ENCODE assay signal across 13 cellular contexts in the genomic region with DNA sequence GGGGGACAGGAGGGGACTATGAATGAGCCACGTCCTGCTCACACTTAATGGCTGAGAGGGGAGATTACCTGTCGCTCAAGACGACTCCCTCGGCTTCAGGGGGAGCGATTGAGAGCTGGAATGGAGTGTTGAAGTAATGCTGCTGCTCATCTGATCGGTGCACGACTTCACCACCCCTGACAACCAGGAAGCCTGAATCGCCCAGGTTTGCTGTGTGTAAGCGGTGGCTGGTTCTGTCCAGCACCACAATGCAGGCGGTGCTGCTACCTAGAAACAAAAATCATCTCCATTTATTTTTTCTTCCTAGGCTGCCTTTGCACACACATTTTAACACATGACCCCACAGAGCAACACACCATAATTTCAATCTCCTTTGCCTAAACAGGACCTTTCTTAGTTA. TPM values are rescaled to one million over a fixed set of nuclear protein-coding genes. Genes with fewer than 3 reads are reported as not detected.
A peak's percentile ranks its signal among the peaks of the same experiment; 100 is the strongest.
DNase-seq lines count a peak whose midpoint lies in the region; ATAC-seq, FAIRE-seq and TF ChIP-seq lines count a peak whose summit lies in the region.
"Had no signal": no experiment of that assay in that cellular context is flagged by ENCODE, and none has a peak within 500 bp of the region (broad histone marks: within the 10 kb centered on the region; RNA-seq: fewer than 3 reads in every experiment).

No MANE protein-coding gene starts in this region.

- peak overlapping the region; percentile 71 for H3K4me2 ChIP-seq in endothelial cell of umbilical vein (ENCODE audit: insufficient read depth, low read length)

- FAIRE-seq in endothelial cell of umbilical vein (lab: Jason Lieb, UNC) (no peak), H54 (lab: Jason Lieb, UNC) (no peak)
- FAIRE-seq: H1 had no signal

- TF ChIP-seq CTCF in RWPE2 (IDR thresholded peaks at IDR 0.05; ENCODE audit: poor library complexity, severe bottlenecking) (no peak), endothelial cell of umbilical vein (IDR thresholded peaks at IDR 0.05; ENCODE audit: extremely low read depth in 1 of 2, insufficient read depth in 1 of 2, low read depth in 1 of 2, low read length in 2 of 2) (no peak), gastrocnemius medialis (IDR thresholded peaks at IDR 0.05 in 4 of 5, conservative IDR thresholded peaks at IDR 0.05 in 1 of 5) (no peak)

- dilution Hi-C loops in endothelial cell of umbilical vein (cut with MboI; ENCODE audit: extremely low pct_ligation_motif_present, low sequenced_read_pairs) = no loop called here

- no peak overlapping the region for H2AFZ ChIP-seq in endothelial cell of umbilical vein (ENCODE audit: low read depth, low read length)

- intact Hi-C loops in endothelial cell of umbilical vein (cut with micrococcal nuclease) = loop anchor here (1.0 to 5.0 kb wide), 5 partner anchors 37 to 196 kb away; a partner anchor contains a TSS
- intact Hi-C loops in gastrocnemius medialis (cut with DNase I; ENCODE audit: low total_unique reads) = no loop called here

- BruUV-seq in endothelial cell of umbilical vein (replicated peaks; lab: Mats Ljungman, UMichigan) = no TSS peak

- H3K27ac ChIP-seq in RWPE2 (ENCODE audit: poor library complexity, severe bottlenecking) = peak overlapping the region; percentile 100
- peak overlapping the region; percentile 92 for H3K27ac ChIP-seq in endothelial cell of umbilical vein (ENCODE audit: insufficient read depth, low read depth, low read length)
- peak overlapping the region; percentile 89 to 95 (median 94) for H3K27ac ChIP-seq in gastrocnemius medialis
- H3K27ac ChIP-seq: body of pancreas, neutrophil had no signal

- peaks cover 35% of the 10 kb centered on the region for H3K36me3 ChIP-seq in RWPE2 (ENCODE audit: low read depth)
- H3K36me3 ChIP-seq in endothelial cell of umbilical vein (ENCODE audit: control insufficient read depth in 2 of 2, extremely low read depth in 1 of 2, insufficient read depth in 2 of 2, low read length in 2 of 2) = peaks cover 0 to 1% of the 10 kb centered on the region in 2 experiments
- peaks cover 0 to 4% of the 10 kb centered on the region in 2 donors for H3K36me3 ChIP-seq in gastrocnemius medialis

- CTCF ChIA-PET in endothelial cell of umbilical vein (lab: Charles Lee) = no interaction called here

- POLR2A ChIA-PET in endothelial cell of umbilical vein (lab: Charles Lee) = no interaction called here

- in situ Hi-C loops in gastrocnemius medialis (cut with MboI; ENCODE audit: low sequenced_read_pairs in 4 of 4) = no loop called here

- peak; percentile 47 for DNase-seq in ELR (ENCODE audit: low read depth)
- DNase-seq in RWPE2 (ENCODE audit: low spot score) = no peak
- no peak for DNase-seq in endothelial cell of umbilical vein (ENCODE audit: low read depth, low spot score)
- DNase-seq in gastrocnemius medialis = no peak
- DNase-seq in H54 (ENCODE audit: insufficient read length, low spot score) = no peak
- no peak for DNase-seq in stimulated activated CD4-positive, alpha-beta T cell treated with anti-CD3 and anti-CD28 coated beads, Interleukin-12 subunit alpha, Interleukin-12 subunit beta, amount 100 ng/mL, for 4 hours
- DNase-seq in DMS79 (lab: John Stamatoyannopoulos, UW) = no peak
- DNase-seq: body of pancreas, NCI-H187 treated with DMSO at 0.1 percent for 48 hours, T-helper 2 cell had no signal

- H3K9me1 ChIP-seq in endothelial cell of umbilical vein (replicated peaks; ENCODE audit: control insufficient read depth, extremely low read depth, insufficient read depth, low read length) = no peaks in the 10 kb centered on the region

- TF ChIP-seq POLR2A in endothelial cell of umbilical vein (IDR thresholded peaks at IDR 0.05; ENCODE audit: low read depth, low read length) (no peak), gastrocnemius medialis (IDR thresholded peaks at IDR 0.05) (no peak), H54 (IDR thresholded peaks at IDR 0.05; ENCODE audit: low read depth, low read length) (no peak)

- H3K4me3 ChIP-seq in RWPE2 (ENCODE audit: severe bottlenecking) = no peak overlapping the region
- H3K4me3 ChIP-seq in endothelial cell of umbilical vein (replicated peaks in 1 of 3; ENCODE audit: insufficient read depth in 1 of 3, low read depth in 1 of 3, low read length in 3 of 3) = no peak overlapping the region
- H3K4me3 ChIP-seq in gastrocnemius medialis = peak overlapping the region in 1 of 4 donors; percentile 16
- H3K4me3 ChIP-seq: body of pancreas had no signal

- peak overlapping the region; percentile 58 for H3K9ac ChIP-seq in endothelial cell of umbilical vein (replicated peaks; ENCODE audit: extremely low read depth, insufficient read depth, low read length)

- H3K79me2 ChIP-seq in endothelial cell of umbilical vein (ENCODE audit: control insufficient read depth, insufficient read depth, low read length) = peaks cover 36% of the 10 kb centered on the region

- no peaks in the 10 kb centered on the region for H3K9me3 ChIP-seq in RWPE2 (ENCODE audit: severe bottlenecking)
- no peaks in the 10 kb centered on the region for H3K9me3 ChIP-seq in endothelial cell of umbilical vein (replicated peaks; ENCODE audit: control insufficient read depth, insufficient read depth, low read length)
- no peaks in the 10 kb centered on the region for H3K9me3 ChIP-seq in gastrocnemius medialis
- H3K9me3 ChIP-seq: body of pancreas, neutrophil had no signal

- H3K4me1 ChIP-seq in RWPE2 (ENCODE audit: insufficient read depth, poor library complexity, severe bottlenecking) (peaks cover 47% of the 10 kb centered on the region), endothelial cell of umbilical vein (ENCODE audit: control insufficient read depth, extremely low read depth, insufficient read depth, low read length) (peaks cover 46% of the 10 kb centered on the region), gastrocnemius medialis (peaks cover 77 to 96% of the 10 kb centered on the region in 2 donors)

- peak; percentile 3; the same call in 1 of the 3 replicates for ATAC-seq in RWPE2 (ENCODE audit: low read depth)
- ATAC-seq in gastrocnemius medialis = no peak
- ATAC-seq in GM19023 (IDR thresholded peaks at IDR 0.05; ENCODE audit: unreplicated experiment) = no peak
- ATAC-seq: body of pancreas had no signal

- H3K27me3 ChIP-seq in RWPE2 (ENCODE audit: insufficient read depth, poor library complexity, severe bottlenecking) (no peaks in the 10 kb centered on the region), endothelial cell of umbilical vein (ENCODE audit: control insufficient read depth in 2 of 2, insufficient read depth in 2 of 2, low read length in 2 of 2) (no peaks in the 10 kb centered on the region), gastrocnemius medialis (no peaks in the 10 kb centered on the region)
- H3K27me3 ChIP-seq: body of pancreas, neutrophil had no signal

- H4K20me1 ChIP-seq in endothelial cell of umbilical vein (replicated peaks; ENCODE audit: control insufficient read depth, extremely low read depth, insufficient read depth, low read length) = no peaks in the 10 kb centered on the region

TF ChIP-seq in endothelial cell of umbilical vein, 7 proteins besides CTCF, POLR2A, EP300 and RAD21:
- TF ChIP-seq EZH2 (IDR thresholded peaks at IDR 0.05; ENCODE audit: borderline replicate concordance, low read depth, low read length, severe bottlenecking) = no peak
- no peak for TF ChIP-seq GATA2 (IDR thresholded peaks at IDR 0.05; ENCODE audit: insufficient read depth, insufficient read length, low read depth, low read length)
- TF ChIP-seq MYC (IDR thresholded peaks at IDR 0.05; ENCODE audit: low read depth, low read length) = no peak
- no peak for TF ChIP-seq FOS (IDR thresholded peaks at IDR 0.05; ENCODE audit: borderline replicate concordance, insufficient read depth, low read length)
- no peak for TF ChIP-seq POLR2AphosphoS5 (IDR thresholded peaks at IDR 0.05; ENCODE audit: insufficient read depth, low read depth, low read length)
- TF ChIP-seq JUN (IDR thresholded peaks at IDR 0.05; ENCODE audit: borderline replicate concordance, insufficient read depth, insufficient read length, low read depth) = no peak
- TF ChIP-seq, protein P1, sequence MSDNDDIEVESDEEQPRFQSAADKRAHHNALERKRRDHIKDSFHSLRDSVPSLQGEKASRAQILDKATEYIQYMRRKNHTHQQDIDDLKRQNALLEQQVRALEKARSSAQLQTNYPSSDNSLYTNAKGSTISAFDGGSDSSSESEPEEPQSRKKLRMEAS (IDR thresholded peaks at IDR 0.05; ENCODE audit: insufficient read depth, insufficient read length) = no peak

RNA-seq across cellular contexts. Expression of a gene that starts 37.3 kb away (rescaled TPM):
- total RNA-seq in endothelial cell of umbilical vein = 15.2 and 17.0 TPM in 2 replicates
- 6.8 and 8.4 TPM in 2 replicates for polyA plus RNA-seq in endothelial cell of umbilical vein
- 7.6 and 7.7 TPM in 2 replicates for polyA plus RNA-seq in endothelial cell of umbilical vein (2011; cell fraction: cytosol; rRNA removed)
- 10.7 and 14.5 TPM in 2 replicates for polyA plus RNA-seq in endothelial cell of umbilical vein (2011; cell fraction: nucleus; rRNA removed)
- polyA plus RNA-seq in endothelial cell of umbilical vein (2012) = 16.2 and 20.9 TPM in 2 replicates
- polyA minus RNA-seq in endothelial cell of umbilical vein = 27.4 and 28.7 TPM in 2 replicates
- 16.2 TPM for polyA minus RNA-seq in endothelial cell of umbilical vein (2011; cell fraction: cytosol; rRNA and poly(A)+ RNA removed)
- polyA minus RNA-seq in endothelial cell of umbilical vein (2011; cell fraction: nucleus; rRNA and poly(A)+ RNA removed) = 9.0 and 15.4 TPM in 2 replicates
- 10 to 100 TPM; 27.6 to 85.8 (median 58.4) TPM for total RNA-seq in gastrocnemius medialis

RNA-seq across cellular contexts. Expression of a gene that starts 43.7 kb away (rescaled TPM):
- 0.15 TPM in 1 of 2 replicates, not detected in the other for total RNA-seq in endothelial cell of umbilical vein
- 0.08 and 0.11 TPM in 2 replicates for polyA plus RNA-seq in endothelial cell of umbilical vein
- polyA plus RNA-seq in endothelial cell of umbilical vein (2011; cell fraction: cytosol; rRNA removed) = 0.06 and 0.10 TPM in 2 replicates
- polyA plus RNA-seq in endothelial cell of umbilical vein (2011; cell fraction: nucleus; rRNA removed) = 0.21 and 0.41 TPM in 2 replicates
- polyA plus RNA-seq in endothelial cell of umbilical vein (2012) = 0.07 and 0.20 TPM in 2 replicates
- polyA minus RNA-seq in endothelial cell of umbilical vein = 0.17 and 0.56 TPM in 2 replicates
- polyA minus RNA-seq in endothelial cell of umbilical vein (2011; cell fraction: cytosol; rRNA and poly(A)+ RNA removed) = 1.1 TPM
- not detected in 2 replicates for polyA minus RNA-seq in endothelial cell of umbilical vein (2011; cell fraction: nucleus; rRNA and poly(A)+ RNA removed)
- total RNA-seq in gastrocnemius medialis = 1 to 10 TPM in 1 of 4 donors, under 1 TPM in 3; 0.12 to 2.0 (median 0.62) TPM
- total RNA-seq: H1 had no signal

RNA-seq across cellular contexts. Expression of a gene that starts 43.9 kb away (rescaled TPM):
- 147 and 155 TPM in 2 replicates for total RNA-seq in endothelial cell of umbilical vein
- polyA plus RNA-seq in endothelial cell of umbilical vein = 111 and 138 TPM in 2 replicates
- 181 and 196 TPM in 2 replicates for polyA plus RNA-seq in endothelial cell of umbilical vein (2011; cell fraction: cytosol; rRNA removed)
- 195 and 213 TPM in 2 replicates for polyA plus RNA-seq in endothelial cell of umbilical vein (2011; cell fraction: nucleus; rRNA removed)
- polyA plus RNA-seq in endothelial cell of umbilical vein (2012) = 162 and 252 TPM in 2 replicates
- 67.9 and 76.5 TPM in 2 replicates for polyA minus RNA-seq in endothelial cell of umbilical vein
- polyA minus RNA-seq in endothelial cell of umbilical vein (2011; cell fraction: cytosol; rRNA and poly(A)+ RNA removed) = 45.6 TPM
- 32.4 and 64.0 TPM in 2 replicates for polyA minus RNA-seq in endothelial cell of umbilical vein (2011; cell fraction: nucleus; rRNA and poly(A)+ RNA removed)
- 100 to 1,000 TPM in 2 of 4 donors, 10 to 100 TPM in 2; 76.4 to 145 (median 92.9) TPM for total RNA-seq in gastrocnemius medialis
